8 cellular contexts compared by ENCODE assay signal in the genomic region with DNA sequence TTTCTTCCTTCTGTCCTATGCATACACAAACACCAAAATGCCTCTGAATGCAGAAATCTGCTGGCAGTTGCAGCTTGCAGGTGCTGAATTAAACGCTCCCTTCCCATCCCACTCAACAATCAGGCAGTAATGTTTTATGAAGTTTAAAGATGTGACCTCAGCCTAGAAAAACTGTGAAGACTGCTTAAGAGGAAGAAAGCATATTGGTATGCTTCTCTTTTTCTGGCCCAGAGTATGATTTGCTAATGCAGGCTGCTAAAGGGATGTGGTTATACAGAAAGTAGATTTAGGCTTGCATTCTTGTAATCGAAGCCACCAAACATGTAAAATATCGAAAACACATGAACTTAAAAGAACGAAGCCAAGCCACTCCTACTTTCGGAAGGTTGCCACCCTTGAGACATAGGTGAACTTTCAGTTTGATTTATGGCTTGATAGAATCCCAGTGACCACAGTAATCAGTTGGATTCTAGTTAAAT. TPM values are rescaled to one million over a fixed set of nuclear protein-coding genes. Genes with fewer than 3 reads are reported as not detected.
DNase-seq lines count a peak whose midpoint lies in the region; ATAC-seq and TF ChIP-seq lines count a peak whose summit lies in the region.

No MANE protein-coding gene starts in this region.

- in situ Hi-C loops in HAP-1 (cut with MboI; ENCODE audit: low sequenced_read_pairs) = no loop called here

- peaks cover 0 to 24% (median 16%) of the 10 kb centered on the region in 4 donors for H3K4me1 ChIP-seq in Peyer's patch
- H3K4me1 ChIP-seq in sigmoid colon = peaks cover 0 to 12% (median 0%) of the 10 kb centered on the region in 4 donors
- H3K4me1 ChIP-seq in HAP-1 = peaks cover 5% of the 10 kb centered on the region

- no peak for TF ChIP-seq EP300 in sigmoid colon (IDR thresholded peaks at IDR 0.05)

- no peaks in the 10 kb centered on the region for H3K9me3 ChIP-seq in Peyer's patch
- H3K9me3 ChIP-seq in sigmoid colon = no peaks in the 10 kb centered on the region
- H3K9me3 ChIP-seq in HAP-1 = no peaks in the 10 kb centered on the region

- 8 to 16% methylated on average over 5 of the region's 5 CpGs for WGBS in sigmoid colon, 2 donors

- peak overlapping the region in 1 of 4 donors; percentile 16 for H3K4me3 ChIP-seq in Peyer's patch
- no peak overlapping the region for H3K4me3 ChIP-seq in sigmoid colon
- no peak overlapping the region for H3K4me3 ChIP-seq in HAP-1

- peaks cover 90% of the 10 kb centered on the region for H3K4me1 Mint-ChIP-seq in activated T-cell treated with anti-CD3 and anti-CD28 coated beads, Interleukin-2, amount 50 U/mL, for 4 hours (ENCODE audit: low read depth)

- DNase-seq in activated T-cell treated with anti-CD3 and anti-CD28 coated beads, Interleukin-2, amount 50 U/mL, for 4 hours = no peak
- DNase-seq in activated T-cell treated with anti-CD3 and anti-CD28 coated beads, Interleukin-2, amount 50 U/mL, for 1 hour = no peak
- DNase-seq in Peyer's patch (peak in 1 of 3 donors; percentile 40), left colon (no peak), sigmoid colon (no peak), HAP-1 (ENCODE audit: low spot score in 2 of 2) (no peak), SW480 (ENCODE audit: low spot score) (no peak)

- ATAC-seq in activated T-cell treated with anti-CD3 and anti-CD28 coated beads, Interleukin-2, amount 50 U/mL, for 4 hours = peak; percentile 64 to 67
- ATAC-seq in HG02840 (IDR thresholded peaks at IDR 0.05; ENCODE audit: low FRiP score, unreplicated experiment) (peak; percentile 74), left colon (peak; percentile 70)

- TF ChIP-seq POLR2A in Peyer's patch (IDR thresholded peaks at IDR 0.05) (no peak), sigmoid colon (IDR thresholded peaks at IDR 0.05) (no peak)

- H3K27me3 Mint-ChIP-seq in activated T-cell treated with anti-CD3 and anti-CD28 coated beads, Interleukin-2, amount 50 U/mL, for 4 hours (ENCODE audit: low read depth) = no peaks in the 10 kb centered on the region

- intact Hi-C loops in left colon (cut with DNase I, micrococcal nuclease) = no loop called here
- intact Hi-C loops in sigmoid colon (cut with DNase I) = no loop called here

- peak overlapping the region; percentile 47 to 78 (median 64) for H3K27ac ChIP-seq in Peyer's patch
- H3K27ac ChIP-seq in sigmoid colon = no peak overlapping the region

- TF ChIP-seq CTCF in Peyer's patch (IDR thresholded peaks at IDR 0.05) (no peak), sigmoid colon (IDR thresholded peaks at IDR 0.05) (no peak)

- peaks cover 2% of the 10 kb centered on the region for H3K36me3 Mint-ChIP-seq in activated T-cell treated with anti-CD3 and anti-CD28 coated beads, Interleukin-2, amount 50 U/mL, for 4 hours (ENCODE audit: insufficient read depth)

- no peaks in the 10 kb centered on the region for H3K9me3 Mint-ChIP-seq in activated T-cell treated with anti-CD3 and anti-CD28 coated beads, Interleukin-2, amount 50 U/mL, for 4 hours

- no peaks in the 10 kb centered on the region for H3K36me3 ChIP-seq in Peyer's patch
- no peaks in the 10 kb centered on the region for H3K36me3 ChIP-seq in sigmoid colon
- H3K36me3 ChIP-seq in HAP-1 (replicated peaks) = no peaks in the 10 kb centered on the region

- peak overlapping the region; percentile 64 for H3K4me3 Mint-ChIP-seq in activated T-cell treated with anti-CD3 and anti-CD28 coated beads, Interleukin-2, amount 50 U/mL, for 4 hours

- H3K27me3 ChIP-seq in Peyer's patch (no peaks in the 10 kb centered on the region), sigmoid colon (no peaks in the 10 kb centered on the region), HAP-1 (ENCODE audit: low read depth) (no peaks in the 10 kb centered on the region)

RNA-seq across cellular contexts. Expression of a gene that starts 40.8 kb away (rescaled TPM):
- 10 to 100 TPM in 1 of 3 donors, 1 to 10 TPM in 2; 5.7 to 10.5 (median 7.9) TPM for total RNA-seq in activated T-cell treated with anti-CD3 and anti-CD28 coated beads, Interleukin-2, amount 50 U/mL, for 4 hours
- total RNA-seq in Peyer's patch (10 to 100 TPM; 14.2 to 46.2 (median 23.2) TPM), left colon (10 to 100 TPM; 17.5 to 18.9 TPM), sigmoid colon (10 to 100 TPM in 2 of 4 donors, 1 to 10 TPM in 2; 8.9 to 17.8 (median 10.3) TPM)
- polyA plus RNA-seq in sigmoid colon = 10 to 100 TPM in 1 of 3 donors, 1 to 10 TPM in 2; 7.4 to 11.4 (median 8.6) TPM

Comparison
In these comparisons a context has a peak if more than half of its experiments do, and no peak if none do; other contexts are left out.
1. H3K27ac ChIP-seq: peak in Peyer's patch (4 of 4); none in sigmoid colon (0 of 4).
2. Peak in every context shown above with its lines, with median percentiles within 50 percentile points of each other: ATAC-seq.